25 cellular contexts compared by ENCODE assay signal in genomic region chr3:114796796-114797195, GRCh38.
DNase-seq lines count a peak whose midpoint lies in the region; ATAC-seq, FAIRE-seq and TF ChIP-seq lines count a peak whose summit lies in the region.
"Had no signal": no experiment of that assay in that cellular context is flagged by ENCODE, and none has a peak within 500 bp of the region (broad histone marks: within the 10 kb centered on the region; RNA-seq: fewer than 3 reads in every experiment).

No MANE protein-coding gene starts in this region.

- no peak for ATAC-seq in HG03175 (IDR thresholded peaks at IDR 0.05; ENCODE audit: unreplicated experiment)
- ATAC-seq: GM12878, GM23338, HCT116 had no signal

- no peaks in the 10 kb centered on the region for H4K20me1 ChIP-seq in mammary epithelial cell (ENCODE audit: insufficient read depth, low read length)
- H4K20me1 ChIP-seq: BLaER1 treated with 17β-estradiol and CSF1 and Interleukin-3, amounts not matched to agents 10 nM and 100 nM had no signal

- no peak overlapping the region for H3K4me2 ChIP-seq in mammary epithelial cell (ENCODE audit: insufficient read depth, low read depth, low read length)
- H3K4me2 ChIP-seq: BLaER1 treated with 17β-estradiol and CSF1 and Interleukin-3, amounts not matched to agents 10 nM and 100 nM; GM23338 had no signal

- peak; percentile 81 for FAIRE-seq in islet of Langerhans (lab: Jason Lieb, UNC)
- FAIRE-seq: A204.1, D721Med, GM12878, GM19239 had no signal

- H3K4me1 ChIP-seq in mammary epithelial cell (ENCODE audit: insufficient read depth, low read length), result no peaks in the 10 kb centered on the region
- H3K4me1 ChIP-seq in breast epithelium, result no peaks in the 10 kb centered on the region
- H3K4me1 ChIP-seq: BE2C had no signal

- dilution Hi-C loops in mammary epithelial cell (cut with HindIII; ENCODE audit: low sequenced_read_pairs), result no loop called here

- no TSS peak for BruUV-seq in mammary epithelial cell (replicated peaks; lab: Mats Ljungman, UMichigan)

- DNase-seq in mammary epithelial cell (peak; percentile 3), breast epithelium (ENCODE audit: low spot score in 2 of 2) (no peak), epithelial cell of esophagus (ENCODE audit: low read depth) (peak; percentile 62), NCI-H1417 treated with DMSO at 0.1 percent for 48 hours (lab: John Stamatoyannopoulos, UW) (no peak)
- DNase-seq: ACHN; AML-193; BE2C; CD4-positive, alpha-beta T cell; CD8-positive, alpha-beta memory T cell; DMS 273 treated with DMSO at 0.1 percent for 48 hours; DMS79; EL; GDM1; H9; HFFc6 had no signal

- H3K79me2 ChIP-seq in mammary epithelial cell (ENCODE audit: insufficient read depth, low read length), result no peaks in the 10 kb centered on the region

- TF ChIP-seq CTCF in mammary epithelial cell (conservative IDR thresholded peaks at IDR 0.05 in 1 of 2, IDR thresholded peaks at IDR 0.05 in 1 of 2; ENCODE audit: extremely low read depth in 1 of 2, insufficient read depth in 1 of 2, low read depth in 1 of 2, low read length in 2 of 2) (no peak), breast epithelium (IDR thresholded peaks at IDR 0.05) (no peak), epithelial cell of esophagus (IDR thresholded peaks at IDR 0.05; ENCODE audit: insufficient read depth, low read depth, low read length, missing control alignments) (no peak)

- H2AFZ ChIP-seq in mammary epithelial cell (ENCODE audit: low read depth, low read length), result no peak overlapping the region
- H2AFZ ChIP-seq: GM23338 had no signal

- TF ChIP-seq POLR2A in breast epithelium (IDR thresholded peaks at IDR 0.05), result no peak

- H3K9me3 ChIP-seq in mammary epithelial cell (replicated peaks; ENCODE audit: insufficient read depth, low read length) (no peaks in the 10 kb centered on the region), breast epithelium (no peaks in the 10 kb centered on the region)
- H3K9me3 ChIP-seq: BE2C; BLaER1 treated with 17β-estradiol and CSF1 and Interleukin-3, amounts not matched to agents 10 nM and 100 nM had no signal

- CTCF ChIA-PET in mammary epithelial cell (lab: Charles Lee; ENCODE audit: low non-redundant PET), result no interaction called here

- H3K27ac ChIP-seq in mammary epithelial cell (ENCODE audit: insufficient read depth, low read depth, low read length) (no peak overlapping the region), breast epithelium (no peak overlapping the region)
- H3K27ac ChIP-seq: 22Rv1; BLaER1 treated with 17β-estradiol and CSF1 and Interleukin-3, amounts not matched to agents 10 nM and 100 nM had no signal

- H3K27me3 ChIP-seq in mammary epithelial cell (ENCODE audit: insufficient read depth, low read length) (no peaks in the 10 kb centered on the region), breast epithelium (no peaks in the 10 kb centered on the region)
- H3K27me3 ChIP-seq: BE2C; BLaER1 treated with 17β-estradiol and CSF1 and Interleukin-3, amounts not matched to agents 10 nM and 100 nM had no signal

- H3K9ac ChIP-seq in mammary epithelial cell (ENCODE audit: insufficient read depth, low read length), result no peak overlapping the region
- H3K9ac ChIP-seq: BLaER1 treated with 17β-estradiol and CSF1 and Interleukin-3, amounts not matched to agents 10 nM and 100 nM had no signal

- intact Hi-C loops in mammary epithelial cell (cut with micrococcal nuclease) (no loop called here), breast epithelium (cut with DNase I; ENCODE audit: low total_unique reads) (no loop called here)

- H3K36me3 ChIP-seq in mammary epithelial cell (ENCODE audit: insufficient read depth, low read length), result no peaks in the 10 kb centered on the region
- no peaks in the 10 kb centered on the region for H3K36me3 ChIP-seq in breast epithelium
- H3K36me3 ChIP-seq: BE2C; BLaER1 treated with 17β-estradiol and CSF1 and Interleukin-3, amounts not matched to agents 10 nM and 100 nM had no signal

- in situ Hi-C loops in mammary epithelial cell (cut with MboI; ENCODE audit: low sequenced_read_pairs in 2 of 2), result no loop called here

- H3K4me3 ChIP-seq in mammary epithelial cell (replicated peaks in 1 of 3; ENCODE audit: insufficient read depth in 1 of 3, low read depth in 2 of 3, low read length in 3 of 3) (no peak overlapping the region), breast epithelium (no peak overlapping the region), epithelial cell of esophagus (ENCODE audit: low read length) (no peak overlapping the region)
- H3K4me3 ChIP-seq: BLaER1 treated with 17β-estradiol and CSF1 and Interleukin-3, amounts not matched to agents 10 nM and 100 nM; GM12878; GM23338 had no signal

Comparison
In these comparisons a context has a peak if more than half of its experiments do, and no peak if none do; other contexts are left out.
1. DNase-seq: peak in mammary epithelial cell (single experiment) and epithelial cell of esophagus (single experiment); none in breast epithelium (0 of 2) and NCI-H1417 treated with DMSO at 0.1 percent for 48 hours (single experiment).